Comparison of ENCODE assay signal across 8 cellular contexts in genomic region chr1:114716304-114717158, GRCh38. TPM values are rescaled to one million over a fixed set of nuclear protein-coding genes. Genes with fewer than 3 reads are reported as not detected.
DNase-seq lines count a peak whose midpoint lies in the region; ATAC-seq and TF ChIP-seq lines count a peak whose summit lies in the region.

TSS of gene NRAS (minus strand) at chr1:114716771. CDS start at chr1:114716160, 611 bp downstream.

- H3K9me3 ChIP-seq in hepatocyte (ENCODE audit: low read depth) (no peaks in the 10 kb centered on the region), aorta (ENCODE audit: control insufficient read depth, low read length) (no peaks in the 10 kb centered on the region)

- TF ChIP-seq CTCF in astrocyte of the cerebellum (IDR thresholded peaks at IDR 0.05; ENCODE audit: low read depth, low read length, missing control alignments) (no peak), hepatocyte (IDR thresholded peaks at IDR 0.05; ENCODE audit: poor library complexity) (no peak)

- H4K20me1 ChIP-seq in hepatocyte (ENCODE audit: insufficient read depth, poor library complexity, severe bottlenecking) = no peaks in the 10 kb centered on the region

- peak within 1 kb of the TSS; percentile 57 for H2AFZ ChIP-seq in hepatocyte

- intact Hi-C loops in aorta (cut with DNase I) = loop anchor here (2.0 to 10.0 kb wide), 4 partner anchors 41 to 132 kb away; partner anchors contain the start of genes BCAS2 (in 1 of the 2), CSDE1 (in 1 of the 2), DENND2C (in 1 of the 2) and SIKE1 (in 1 of the 2)

- H3K4me2 ChIP-seq in hepatocyte = peak within 1 kb of the TSS; percentile 83

- DNase-seq in NCI-H2029 (lab: John Stamatoyannopoulos, UW) = peak; percentile 74
- DNase-seq in T-helper 9 cell = peak; percentile 96
- peak; percentile 79 for DNase-seq in astrocyte of the cerebellum (ENCODE audit: low read depth)
- peak; percentile 97 for DNase-seq in hepatocyte (ENCODE audit: low spot score)
- DNase-seq in renal cortical epithelial cell (ENCODE audit: low read depth) = peak; percentile 74
- peak; percentile 96 to 99 for DNase-seq in aorta

- H3K4me3 ChIP-seq in astrocyte of the cerebellum (ENCODE audit: low read depth, low read length) = peak within 1 kb of the TSS; percentile 100
- H3K4me3 ChIP-seq in hepatocyte = peak within 1 kb of the TSS; percentile 71
- peak within 1 kb of the TSS; percentile 91 to 99 for H3K4me3 ChIP-seq in aorta (ENCODE audit: low read length in 2 of 2)

- H3K36me3 ChIP-seq in hepatocyte (replicated peaks; ENCODE audit: insufficient read depth, low read depth) = no peaks in the 10 kb centered on the region
- H3K36me3 ChIP-seq in aorta (ENCODE audit: control insufficient read depth in 1 of 2, insufficient read depth in 2 of 2, low read length in 1 of 2) = peaks cover 6 to 11% of the 10 kb centered on the region in 2 donors

- H3K27ac ChIP-seq in hepatocyte (peak within 1 kb of the TSS; percentile 99), aorta (ENCODE audit: low read depth in 1 of 2, low read length in 2 of 2) (peak within 1 kb of the TSS; percentile 68 to 79)

- under 1% methylated on average over 32 of the region's 38 CpGs for WGBS in hepatocyte (ENCODE audit: low lambda C conversion rate, missing lambda C conversion rate)
- 1% methylated on average over 37 to 38 of the region's 38 CpGs for WGBS in aorta, 2 donors

- ATAC-seq in GM18511 (IDR thresholded peaks at IDR 0.05; ENCODE audit: unreplicated experiment) (peak; percentile 94), HG02981 (IDR thresholded peaks at IDR 0.05; ENCODE audit: unreplicated experiment) (peak; percentile 90), aorta (ENCODE audit: low FRiP score) (peak; percentile 99)

- H3K79me2 ChIP-seq in hepatocyte = peaks cover 35% of the 10 kb centered on the region

- peaks cover 20% of the 10 kb centered on the region for H3K4me1 ChIP-seq in hepatocyte (ENCODE audit: insufficient read depth)
- no peaks in the 10 kb centered on the region for H3K4me1 ChIP-seq in aorta (ENCODE audit: control insufficient read depth in 1 of 2, insufficient read depth in 2 of 2, low read length in 2 of 2)

- in situ Hi-C loops in astrocyte of the cerebellum (cut with HindIII; ENCODE audit: low sequenced_read_pairs) = no loop called here

- no peaks in the 10 kb centered on the region for H3K27me3 ChIP-seq in hepatocyte
- H3K27me3 ChIP-seq in aorta (ENCODE audit: control insufficient read depth in 1 of 2, insufficient read depth in 2 of 2, low read length in 1 of 2) = no peaks in the 10 kb centered on the region

- no peaks in the 10 kb centered on the region for H3K9me2 ChIP-seq in hepatocyte (replicated peaks; ENCODE audit: insufficient read depth)

RNA-seq across cellular contexts. Expression of gene NRAS, which starts in this region (rescaled TPM):
- total RNA-seq in hepatocyte (79.4 and 81.6 TPM in 2 replicates), renal cortical epithelial cell (81.6 and 107 TPM in 2 replicates), aorta (10 to 100 TPM; 17.9 to 21.1 TPM)
- polyA plus RNA-seq in hepatocyte (23.6 and 25.7 TPM in 2 replicates), aorta (10 to 100 TPM in 1 of 2 donors, 1 to 10 TPM in 1; 5.6 to 14.9 TPM)

Comparison
In these comparisons a context has a peak if more than half of its experiments do, and no peak if none do; other contexts are left out.
1. Peak in every context shown above with its lines: DNase-seq, ATAC-seq, H3K4me3 ChIP-seq and H3K27ac ChIP-seq.